14 cellular contexts compared by ENCODE assay signal in the genomic region with DNA sequence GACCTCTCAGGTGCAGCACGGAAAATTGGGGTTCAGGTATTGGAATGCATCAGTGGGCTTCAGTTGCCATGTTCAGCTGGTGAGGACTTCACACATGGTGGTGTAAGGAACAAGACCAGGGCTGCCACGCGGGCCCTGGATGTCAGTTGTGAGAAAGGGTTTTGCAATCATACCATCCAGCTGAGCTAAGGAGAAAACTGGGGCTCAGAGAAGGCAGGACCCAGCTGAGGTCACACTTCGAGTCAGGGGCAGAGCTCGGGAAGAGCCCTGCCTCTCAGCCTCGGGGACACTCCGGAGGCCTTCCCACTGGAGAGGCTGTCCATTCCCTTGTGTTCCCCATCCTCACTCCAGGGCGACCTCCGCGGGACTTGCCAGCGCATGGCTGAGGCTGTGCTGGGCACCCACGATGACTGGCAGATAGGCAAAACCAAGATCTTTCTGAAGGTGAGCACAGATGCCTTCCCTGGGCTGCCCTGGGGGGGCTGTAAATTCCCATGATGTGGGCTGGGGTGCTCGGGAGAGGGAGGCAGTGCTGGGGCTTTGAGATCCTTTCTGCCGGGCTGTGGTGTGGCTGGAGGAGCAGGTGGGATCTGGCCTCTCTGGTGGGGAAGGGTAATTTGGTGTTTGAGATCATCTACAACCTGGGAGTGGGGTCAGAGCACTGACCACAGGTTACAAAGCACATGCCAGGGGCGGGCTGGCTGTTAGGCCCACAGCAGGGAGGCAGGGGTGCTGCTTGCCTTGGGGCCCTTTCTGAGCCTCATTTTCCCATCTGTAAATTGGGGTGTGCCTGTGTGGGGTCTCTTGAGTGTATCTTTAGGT. TPM values are rescaled to one million over a fixed set of nuclear protein-coding genes. Genes with fewer than 3 reads are reported as not detected.
DNase-seq lines count a peak whose midpoint lies in the region; ATAC-seq and TF ChIP-seq lines count a peak whose summit lies in the region.
"Had no signal": no experiment of that assay in that cellular context is flagged by ENCODE, and none has a peak within 500 bp of the region (broad histone marks: within the 10 kb centered on the region; RNA-seq: fewer than 3 reads in every experiment).

No MANE protein-coding gene starts in this region.

- no peaks in the 10 kb centered on the region for H3K9me3 ChIP-seq in T-helper 17 cell (ENCODE audit: control insufficient read depth, low read length, poor library complexity, severe bottlenecking)
- no peaks in the 10 kb centered on the region for H3K9me3 ChIP-seq in HAP-1

- H3K27me3 ChIP-seq in GM23338 (ENCODE audit: insufficient read depth) (no peaks in the 10 kb centered on the region), HAP-1 (ENCODE audit: low read depth) (no peaks in the 10 kb centered on the region)

- peaks cover 62% of the 10 kb centered on the region for H3K4me1 Mint-ChIP-seq in GM23338
- H3K4me1 Mint-ChIP-seq in T-helper 17 cell, result peaks cover 8% of the 10 kb centered on the region
- H3K4me1 Mint-ChIP-seq: activated naive CD8-positive, alpha-beta T cell treated with anti-CD3 and anti-CD28 coated beads, Interleukin-2, amount 10 ng/mL, durations not matched to agents 7 days and 5 days; CD4-positive, CD25-positive, alpha-beta regulatory T cell had no signal

- ATAC-seq in GM23338, result peak; percentile 3; the same call in 1 of the 3 replicates
- ATAC-seq in left ventricle myocardium superior, result peak; percentile 68
- ATAC-seq in sciatic nerve, result peak; percentile 53
- no peak for ATAC-seq in T-helper 17 cell
- ATAC-seq in GM21825 (IDR thresholded peaks at IDR 0.05; ENCODE audit: unreplicated experiment), result no peak

- H3K4me1 ChIP-seq in GM23338 (ENCODE audit: insufficient read depth) (peaks cover 38% of the 10 kb centered on the region), HAP-1 (peaks cover 3% of the 10 kb centered on the region; the same call in 1 of the 2 replicates)

- no peak overlapping the region for H3K4me3 ChIP-seq in GM23338
- no peak overlapping the region for H3K4me3 ChIP-seq in HAP-1
- H3K4me3 ChIP-seq: PC-9 had no signal

- in situ Hi-C loops in HAP-1 (cut with MboI; ENCODE audit: low sequenced_read_pairs), result no loop called here

- no peak for DNase-seq in GM23338 (ENCODE audit: low spot score)
- DNase-seq in RPMI8226, result peak; percentile 71
- peak; percentile 52 for DNase-seq in left ventricle myocardium superior
- no peak for DNase-seq in sciatic nerve (ENCODE audit: low spot score)
- DNase-seq in T-helper 17 cell, result no peak
- DNase-seq in GDM1 (lab: John Stamatoyannopoulos, UW), result no peak
- DNase-seq in HAP-1 (ENCODE audit: low spot score in 2 of 2), result no peak
- DNase-seq: activated CD4-positive, CD25-positive, alpha-beta regulatory T cell treated with anti-CD3 and anti-CD28 coated beads, Interleukin-2, amount 50 U/mL, for 72 hours; activated naive CD8-positive, alpha-beta T cell treated with anti-CD3 and anti-CD28 coated beads, Interleukin-2, amount 10 ng/mL, durations not matched to agents 7 days and 5 days; CD4-positive, CD25-positive, alpha-beta regulatory T cell; PC-9; stimulated activated CD4-positive, alpha-beta T cell treated with anti-CD3 and anti-CD28 coated beads, Interleukin-4, amount 100 ng/mL, for 1 hour; T-helper 1 cell had no signal

- H3K36me3 ChIP-seq in GM23338 (ENCODE audit: insufficient read depth) (no peaks in the 10 kb centered on the region), HAP-1 (replicated peaks) (no peaks in the 10 kb centered on the region)

- TF ChIP-seq CTCF in GM23338 (conservative IDR thresholded peaks at IDR 0.05; ENCODE audit: low read depth in 2 of 2), result no peak

- H3K27ac Mint-ChIP-seq in GM23338 (peak overlapping the region; percentile 52), T-helper 17 cell (no peak overlapping the region)
- H3K27ac Mint-ChIP-seq: activated naive CD8-positive, alpha-beta T cell treated with anti-CD3 and anti-CD28 coated beads, Interleukin-2, amount 10 ng/mL, durations not matched to agents 7 days and 5 days had no signal

- peaks cover 5% of the 10 kb centered on the region; the same call in 2 of the 3 replicates for H3K9me3 Mint-ChIP-seq in GM23338
- H3K9me3 Mint-ChIP-seq: activated naive CD8-positive, alpha-beta T cell treated with anti-CD3 and anti-CD28 coated beads, Interleukin-2, amount 10 ng/mL, durations not matched to agents 7 days and 5 days had no signal

- no peaks in the 10 kb centered on the region for H3K79me2 ChIP-seq in GM23338 (replicated peaks; ENCODE audit: insufficient read depth)

- H3K27me3 Mint-ChIP-seq in GM23338 (ENCODE audit: insufficient read depth, low read depth, poor library complexity) (peaks cover 24% of the 10 kb centered on the region), T-helper 17 cell (no peaks in the 10 kb centered on the region)
- H3K27me3 Mint-ChIP-seq: activated naive CD8-positive, alpha-beta T cell treated with anti-CD3 and anti-CD28 coated beads, Interleukin-2, amount 10 ng/mL, durations not matched to agents 7 days and 5 days; CD4-positive, CD25-positive, alpha-beta regulatory T cell had no signal

- peak overlapping the region; percentile 28; the same call in 1 of the 3 replicates for H3K4me3 Mint-ChIP-seq in GM23338
- H3K4me3 Mint-ChIP-seq in T-helper 17 cell, result no peak overlapping the region
- H3K4me3 Mint-ChIP-seq: activated naive CD8-positive, alpha-beta T cell treated with anti-CD3 and anti-CD28 coated beads, Interleukin-2, amount 10 ng/mL, durations not matched to agents 7 days and 5 days; CD4-positive, CD25-positive, alpha-beta regulatory T cell had no signal

- peak overlapping the region; percentile 90 for H2AFZ ChIP-seq in GM23338
- H2AFZ ChIP-seq: PC-9 had no signal

- peak overlapping the region; percentile 69 for H3K4me2 ChIP-seq in GM23338
- H3K4me2 ChIP-seq: PC-9 had no signal

- H3K36me3 Mint-ChIP-seq in GM23338 (ENCODE audit: low read depth) (no peaks in the 10 kb centered on the region; the same call in 2 of the 3 replicates), T-helper 17 cell (ENCODE audit: low read depth) (no peaks in the 10 kb centered on the region)
- H3K36me3 Mint-ChIP-seq: activated naive CD8-positive, alpha-beta T cell treated with anti-CD3 and anti-CD28 coated beads, Interleukin-2, amount 10 ng/mL, durations not matched to agents 7 days and 5 days; CD4-positive, CD25-positive, alpha-beta regulatory T cell had no signal

- no peaks in the 10 kb centered on the region for H4K20me1 ChIP-seq in GM23338 (replicated peaks; ENCODE audit: insufficient read depth)

- no peak overlapping the region for H3K27ac ChIP-seq in GM23338 (ENCODE audit: low read depth)
- H3K27ac ChIP-seq: PC-9 had no signal

- intact Hi-C loops in left ventricle myocardium superior (cut with micrococcal nuclease) (no loop called here), sciatic nerve (cut with DNase I) (no loop called here)

- H3K9me2 ChIP-seq in GM23338 (ENCODE audit: insufficient read depth), result 0 out of 2 replicates have a peak, but pooled peaks cover 2% of the 10 kb centered on the region

- H3F3A ChIP-seq in GM23338 (replicated peaks; ENCODE audit: low read depth), result no peaks in the 10 kb centered on the region

TF ChIP-seq in GM23338, 12 proteins besides CTCF, POLR2A, EP300 and RAD21:
- TF ChIP-seq EZH2 (IDR thresholded peaks at IDR 0.05; ENCODE audit: low read depth, unreplicated experiment) (no peak), CREB1 (CRISPR knock-in tag; IDR thresholded peaks at IDR 0.05; ENCODE audit: low read depth) (no peak)

RNA-seq across cellular contexts. Expression of a gene that starts 47.2 kb away (rescaled TPM):
- 2.3 and 5.4 TPM in 2 replicates for total RNA-seq in GM23338 (2014; rRNA removed; shearing (Covaris generic))
- polyA plus RNA-seq in GM23338 (2016; fragmentation: Nextera tagmentation; extraction: Ambion mirVana), result 1.7 and 1.8 TPM in 2 replicates
- total RNA-seq in left ventricle myocardium superior, result 4.6 TPM
- 16.7 TPM for total RNA-seq in sciatic nerve
- 1 to 10 TPM in 1 of 2 donors, under 1 TPM in 1; 0.57 to 1.7 TPM for total RNA-seq in T-helper 17 cell

Comparison
In these comparisons a context has a peak if more than half of its experiments do, and no peak if none do; other contexts are left out.
1. ATAC-seq: peak in GM23338 (single experiment), left ventricle myocardium superior (single experiment) and sciatic nerve (single experiment); none in T-helper 17 cell (single experiment) and GM21825 (single experiment).
2. DNase-seq: peak in RPMI8226 (single experiment) and left ventricle myocardium superior (single experiment); none in GM23338 (single experiment), sciatic nerve (single experiment), T-helper 17 cell (0 of 3), GDM1 (single experiment) and HAP-1 (0 of 2).